Comparison of ENCODE assay signal across 21 cellular contexts in the genomic region with DNA sequence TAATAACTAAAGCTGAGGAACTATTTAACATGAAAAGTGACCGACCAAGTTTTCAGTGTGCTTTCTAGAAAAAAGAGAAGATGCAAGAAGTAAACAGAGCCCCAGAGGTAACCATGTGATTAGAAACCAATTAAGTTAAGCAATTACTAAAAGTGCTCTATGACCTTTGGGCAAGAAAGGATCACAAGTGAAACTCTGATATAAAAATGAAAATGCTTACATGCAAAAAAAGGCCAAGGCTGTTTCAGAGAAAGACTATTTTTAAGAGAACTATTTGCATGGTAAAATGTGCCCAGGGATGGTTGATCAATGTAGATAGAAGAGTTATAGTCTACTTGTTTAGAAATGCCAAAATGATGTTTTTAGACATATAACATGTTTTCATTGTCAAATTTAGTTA. TPM values are rescaled to one million over a fixed set of nuclear protein-coding genes. Genes with fewer than 3 reads are reported as not detected.
DNase-seq lines count a peak whose midpoint lies in the region; ATAC-seq lines count a peak whose summit lies in the region.
"Had no signal": no experiment of that assay in that cellular context is flagged by ENCODE, and none has a peak within 500 bp of the region (broad histone marks: within the 10 kb centered on the region; RNA-seq: fewer than 3 reads in every experiment).

No MANE protein-coding gene starts in this region.

- no peaks in the 10 kb centered on the region for H3K27me3 ChIP-seq in naive thymus-derived CD4-positive, alpha-beta T cell (ENCODE audit: control insufficient read depth in 2 of 2, insufficient read depth in 2 of 2, low read length in 2 of 2)
- H3K27me3 ChIP-seq: body of pancreas, MG63 had no signal

- H3K27ac Mint-ChIP-seq in activated T-helper 1 cell treated with anti-CD3 and anti-CD28 coated beads, Interleukin-12 subunit alpha, Interleukin-12 subunit beta, Interleukin-2, Interleukin-4 antibody, amounts not matched to agents 30 ng/mL and 10 ng/mL and 1 ng/mL, durations not matched to agents 14 hours and 24 hours and 36 hours = peak overlapping the region; percentile 78
- no peak overlapping the region for H3K27ac Mint-ChIP-seq in T-helper 2 cell treated with Interferon-gamma antibody and Interleukin-4, amounts not matched to agents 5 μg/mL and 100 μg/mL, for 36 hours
- peak overlapping the region in 1 of 9 donors; percentile 29 for H3K27ac Mint-ChIP-seq in naive thymus-derived CD4-positive, alpha-beta T cell
- H3K27ac Mint-ChIP-seq: activated naive CD4-positive, alpha-beta T cell treated with anti-CD3 and anti-CD28 coated beads, Interleukin-2, amount 50 U/mL, for 72 hours; natural killer cell treated with Interleukin-12 subunit alpha and Interleukin-12 subunit beta and Interleukin-15 and Interleukin-18, amount 100 ng/mL, for 72 hours; T-helper 1 cell treated with Interleukin-12 subunit alpha and Interleukin-12 subunit beta and Interleukin-4 antibody, amounts not matched to agents 30 μg/mL and 1 μg/mL, for 36 hours had no signal

- H3K4me1 ChIP-seq in naive thymus-derived CD4-positive, alpha-beta T cell (ENCODE audit: control insufficient read depth in 2 of 2, insufficient read depth in 2 of 2, low read length in 2 of 2) = no peaks in the 10 kb centered on the region
- H3K4me1 ChIP-seq: body of pancreas, colonic mucosa had no signal

- no peak for DNase-seq in activated T-helper 1 cell treated with anti-CD3 and anti-CD28 coated beads, Interleukin-12 subunit alpha, Interleukin-12 subunit beta, Interleukin-2, Interleukin-4 antibody, amounts not matched to agents 30 ng/mL and 10 ng/mL and 1 ng/mL, durations not matched to agents 14 hours and 24 hours and 36 hours (ENCODE audit: low spot score)
- DNase-seq in HK-2 (ENCODE audit: unreplicated experiment) (no peak), NCI-H1436 (lab: John Stamatoyannopoulos, UW) (no peak)
- no peak for DNase-seq in T-helper 2 cell treated with Interferon-gamma antibody and Interleukin-4, amounts not matched to agents 5 μg/mL and 100 μg/mL, for 36 hours (ENCODE audit: low spot score)
- no peak for DNase-seq in naive thymus-derived CD4-positive, alpha-beta T cell
- DNase-seq: body of pancreas; colonic mucosa; mammary epithelial cell; MG63; NCI-H187; Right ventricle myocardium superior; stimulated activated CD4-positive, alpha-beta T cell treated with anti-CD3 and anti-CD28 coated beads, Interleukin-4, amount 100 ng/mL, for 4 hours; stimulated activated CD8-positive, alpha-beta memory T cell treated with anti-CD3 and anti-CD28 coated beads, Interleukin-4, amount 100 ng/mL, for 48 hours had no signal

- peaks cover 15% of the 10 kb centered on the region for H3K36me3 Mint-ChIP-seq in activated T-helper 1 cell treated with anti-CD3 and anti-CD28 coated beads, Interleukin-12 subunit alpha, Interleukin-12 subunit beta, Interleukin-2, Interleukin-4 antibody, amounts not matched to agents 30 ng/mL and 10 ng/mL and 1 ng/mL, durations not matched to agents 14 hours and 24 hours and 36 hours (ENCODE audit: low read depth)
- H3K36me3 Mint-ChIP-seq in T-helper 2 cell treated with Interferon-gamma antibody and Interleukin-4, amounts not matched to agents 5 μg/mL and 100 μg/mL, for 36 hours (ENCODE audit: low read depth) = peaks cover 14% of the 10 kb centered on the region
- H3K36me3 Mint-ChIP-seq in naive thymus-derived CD4-positive, alpha-beta T cell = peaks cover 0 to 14% (median 9%) of the 10 kb centered on the region in 5 donors

- POLR2A ChIA-PET in naive thymus-derived CD4-positive, alpha-beta T cell (lab: Charles Lee) = no interaction called here

- H3K27ac ChIP-seq in naive thymus-derived CD4-positive, alpha-beta T cell (ENCODE audit: low read depth, low read length) = no peak overlapping the region
- H3K27ac ChIP-seq: body of pancreas, colonic mucosa, skin epidermis had no signal

- H3K4me3 Mint-ChIP-seq in activated T-helper 1 cell treated with anti-CD3 and anti-CD28 coated beads, Interleukin-12 subunit alpha, Interleukin-12 subunit beta, Interleukin-2, Interleukin-4 antibody, amounts not matched to agents 30 ng/mL and 10 ng/mL and 1 ng/mL, durations not matched to agents 14 hours and 24 hours and 36 hours = no peak overlapping the region
- no peak overlapping the region for H3K4me3 Mint-ChIP-seq in T-helper 2 cell treated with Interferon-gamma antibody and Interleukin-4, amounts not matched to agents 5 μg/mL and 100 μg/mL, for 36 hours
- no peak overlapping the region for H3K4me3 Mint-ChIP-seq in naive thymus-derived CD4-positive, alpha-beta T cell
- H3K4me3 Mint-ChIP-seq: natural killer cell treated with Interleukin-12 subunit alpha and Interleukin-12 subunit beta and Interleukin-15 and Interleukin-18, amount 100 ng/mL, for 72 hours; T-helper 1 cell treated with Interleukin-12 subunit alpha and Interleukin-12 subunit beta and Interleukin-4 antibody, amounts not matched to agents 30 μg/mL and 1 μg/mL, for 36 hours had no signal

- intact Hi-C loops in activated T-helper 1 cell treated with anti-CD3 and anti-CD28 coated beads, Interleukin-12 subunit alpha, Interleukin-12 subunit beta, Interleukin-2, Interleukin-4 antibody, amounts not matched to agents 30 ng/mL and 10 ng/mL and 1 ng/mL, durations not matched to agents 14 hours and 24 hours and 36 hours (cut with micrococcal nuclease) = no loop called here
- intact Hi-C loops in naive thymus-derived CD4-positive, alpha-beta T cell (cut with micrococcal nuclease) = no loop called here

- ATAC-seq in GM18502 (IDR thresholded peaks at IDR 0.05; ENCODE audit: poor library complexity, unreplicated experiment) (peak; percentile 41), GM19351 (IDR thresholded peaks at IDR 0.05; ENCODE audit: unreplicated experiment) (peak; percentile 59), HG02885 (IDR thresholded peaks at IDR 0.05; ENCODE audit: poor library complexity, unreplicated experiment) (peak; percentile 45)
- no peak for ATAC-seq in naive thymus-derived CD4-positive, alpha-beta T cell
- ATAC-seq: activated naive CD4-positive, alpha-beta T cell treated with anti-CD3 and anti-CD28 coated beads, Interleukin-2, amount 50 U/mL, for 72 hours; body of pancreas; natural killer cell treated with Interleukin-12 subunit alpha and Interleukin-12 subunit beta and Interleukin-15 and Interleukin-18, amount 100 ng/mL, for 72 hours had no signal

- CTCF ChIA-PET in naive thymus-derived CD4-positive, alpha-beta T cell (lab: Charles Lee) = no interaction called here

- H3K27me3 Mint-ChIP-seq in activated T-helper 1 cell treated with anti-CD3 and anti-CD28 coated beads, Interleukin-12 subunit alpha, Interleukin-12 subunit beta, Interleukin-2, Interleukin-4 antibody, amounts not matched to agents 30 ng/mL and 10 ng/mL and 1 ng/mL, durations not matched to agents 14 hours and 24 hours and 36 hours (ENCODE audit: insufficient read depth) = no peaks in the 10 kb centered on the region
- H3K27me3 Mint-ChIP-seq in T-helper 2 cell treated with Interferon-gamma antibody and Interleukin-4, amounts not matched to agents 5 μg/mL and 100 μg/mL, for 36 hours (ENCODE audit: low read depth) = no peaks in the 10 kb centered on the region
- no peaks in the 10 kb centered on the region for H3K27me3 Mint-ChIP-seq in naive thymus-derived CD4-positive, alpha-beta T cell
- H3K27me3 Mint-ChIP-seq: progenitor cell of endocrine pancreas had no signal

- no peaks in the 10 kb centered on the region for H3K9me3 ChIP-seq in naive thymus-derived CD4-positive, alpha-beta T cell (ENCODE audit: control insufficient read depth in 2 of 3, low read length in 3 of 3)
- H3K9me3 ChIP-seq: body of pancreas, colonic mucosa, MG63 had no signal

- H3K4me1 Mint-ChIP-seq in activated T-helper 1 cell treated with anti-CD3 and anti-CD28 coated beads, Interleukin-12 subunit alpha, Interleukin-12 subunit beta, Interleukin-2, Interleukin-4 antibody, amounts not matched to agents 30 ng/mL and 10 ng/mL and 1 ng/mL, durations not matched to agents 14 hours and 24 hours and 36 hours (ENCODE audit: low read depth) = peaks cover 19% of the 10 kb centered on the region
- H3K4me1 Mint-ChIP-seq in T-helper 2 cell treated with Interferon-gamma antibody and Interleukin-4, amounts not matched to agents 5 μg/mL and 100 μg/mL, for 36 hours (ENCODE audit: low read depth) = peaks cover 14% of the 10 kb centered on the region
- H3K4me1 Mint-ChIP-seq in naive thymus-derived CD4-positive, alpha-beta T cell = peaks cover 3 to 24% (median 18%) of the 10 kb centered on the region in 7 donors

- H3K36me3 ChIP-seq in naive thymus-derived CD4-positive, alpha-beta T cell (ENCODE audit: control insufficient read depth in 2 of 3, insufficient read depth in 3 of 3, low read length in 3 of 3) = peaks cover 0 to 5% (median 5%) of the 10 kb centered on the region in 3 experiments
- H3K36me3 ChIP-seq: colonic mucosa had no signal

- no peak overlapping the region for H3K4me3 ChIP-seq in naive thymus-derived CD4-positive, alpha-beta T cell (ENCODE audit: low read length)
- H3K4me3 ChIP-seq: body of pancreas, colonic mucosa, MG63, skin epidermis had no signal

- H3K9me3 Mint-ChIP-seq in activated T-helper 1 cell treated with anti-CD3 and anti-CD28 coated beads, Interleukin-12 subunit alpha, Interleukin-12 subunit beta, Interleukin-2, Interleukin-4 antibody, amounts not matched to agents 30 ng/mL and 10 ng/mL and 1 ng/mL, durations not matched to agents 14 hours and 24 hours and 36 hours = no peaks in the 10 kb centered on the region
- no peaks in the 10 kb centered on the region for H3K9me3 Mint-ChIP-seq in T-helper 2 cell treated with Interferon-gamma antibody and Interleukin-4, amounts not matched to agents 5 μg/mL and 100 μg/mL, for 36 hours
- H3K9me3 Mint-ChIP-seq in naive thymus-derived CD4-positive, alpha-beta T cell = peaks cover 0 to 2% (median 0%) of the 10 kb centered on the region in 11 donors
- H3K9me3 Mint-ChIP-seq: natural killer cell treated with Interleukin-12 subunit alpha and Interleukin-12 subunit beta and Interleukin-15 and Interleukin-18, amount 100 ng/mL, for 72 hours; T-helper 1 cell treated with Interleukin-12 subunit alpha and Interleukin-12 subunit beta and Interleukin-4 antibody, amounts not matched to agents 30 μg/mL and 1 μg/mL, for 36 hours had no signal

RNA-seq across cellular contexts. Expression of gene KLHL15, which starts 22.0 kb away (rescaled TPM):
- 10.2 and 10.3 TPM in 2 replicates for total RNA-seq in activated T-helper 1 cell treated with anti-CD3 and anti-CD28 coated beads, Interleukin-12 subunit alpha, Interleukin-12 subunit beta, Interleukin-2, Interleukin-4 antibody, amounts not matched to agents 30 ng/mL and 10 ng/mL and 1 ng/mL, durations not matched to agents 14 hours and 24 hours and 36 hours
- 10 to 100 TPM in 3 of 5 experiments, 1 to 10 TPM in 2; 9.4 to 20.9 (median 10.5) TPM for total RNA-seq in naive thymus-derived CD4-positive, alpha-beta T cell
- 1 to 10 TPM; 2.1 TPM for polyA plus RNA-seq in naive thymus-derived CD4-positive, alpha-beta T cell

RNA-seq across cellular contexts. Expression of gene EIF2S3, which starts 49.7 kb away (rescaled TPM):
- 191 and 194 TPM in 2 replicates for total RNA-seq in activated T-helper 1 cell treated with anti-CD3 and anti-CD28 coated beads, Interleukin-12 subunit alpha, Interleukin-12 subunit beta, Interleukin-2, Interleukin-4 antibody, amounts not matched to agents 30 ng/mL and 10 ng/mL and 1 ng/mL, durations not matched to agents 14 hours and 24 hours and 36 hours
- 100 to 1,000 TPM; 174 to 270 (median 226) TPM for total RNA-seq in naive thymus-derived CD4-positive, alpha-beta T cell
- 100 to 1,000 TPM; 125 to 126 TPM for polyA plus RNA-seq in naive thymus-derived CD4-positive, alpha-beta T cell
